ENCODE assay signal across 17 cellular contexts in the genomic region with DNA sequence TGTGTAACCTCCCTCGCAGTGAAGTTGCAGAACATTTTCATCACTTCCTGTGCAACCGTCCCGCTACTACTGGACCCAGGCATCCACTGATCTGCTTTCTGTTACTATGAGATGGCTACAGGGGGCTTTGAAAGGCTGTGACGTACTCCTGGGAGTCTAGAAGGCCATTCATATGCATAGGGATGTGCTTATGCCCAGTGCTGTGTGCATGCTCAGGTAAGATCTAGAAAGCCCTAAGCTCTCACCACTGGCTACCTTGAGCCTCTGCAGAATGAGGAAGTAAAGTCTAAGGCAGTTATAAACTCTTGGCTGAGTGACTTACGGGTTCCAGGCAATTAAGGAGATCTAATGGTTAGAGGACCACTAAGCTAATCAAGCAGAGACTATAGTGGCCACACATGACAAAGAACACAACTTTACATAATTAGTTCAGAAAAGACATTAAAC. TPM values are rescaled to one million over a fixed set of nuclear protein-coding genes. Genes with fewer than 3 reads are reported as not detected.
DNase-seq lines count a peak whose midpoint lies in the region; FAIRE-seq lines count a peak whose summit lies in the region.
"Had no signal": no experiment of that assay in that cellular context is flagged by ENCODE, and none has a peak within 500 bp of the region (broad histone marks: within the 10 kb centered on the region; RNA-seq: fewer than 3 reads in every experiment).

No MANE protein-coding gene starts in this region.

- peaks cover 5 to 31% of the 10 kb centered on the region in 2 donors for H3K4me1 ChIP-seq in small intestine (ENCODE audit: control insufficient read depth in 2 of 2, insufficient read depth in 1 of 2, low read depth in 1 of 2, low read length in 1 of 2)
- H3K4me1 ChIP-seq: ascending aorta had no signal

- H3K27me3 ChIP-seq in small intestine (ENCODE audit: control insufficient read depth in 2 of 2, insufficient read depth in 2 of 2, low read length in 2 of 2): no peaks in the 10 kb centered on the region
- H3K27me3 ChIP-seq: ascending aorta had no signal

- peaks cover 64% of the 10 kb centered on the region for H3K36me3 Mint-ChIP-seq in activated CD4-positive, alpha-beta T cell treated with anti-CD3 and anti-CD28 coated beads, Interleukin-2, amount 10 ng/mL, durations not matched to agents 7 days and 5 days (ENCODE audit: low read depth)
- peaks cover 4% of the 10 kb centered on the region for H3K36me3 Mint-ChIP-seq in activated naive CD8-positive, alpha-beta T cell

- H3K4me1 Mint-ChIP-seq in activated CD4-positive, alpha-beta T cell treated with anti-CD3 and anti-CD28 coated beads, Interleukin-2, amount 10 ng/mL, durations not matched to agents 7 days and 5 days: peaks cover 6% of the 10 kb centered on the region
- H3K4me1 Mint-ChIP-seq in activated naive CD8-positive, alpha-beta T cell (ENCODE audit: low read depth): peaks cover 25% of the 10 kb centered on the region

- no peaks in the 10 kb centered on the region for H3K9me3 ChIP-seq in small intestine (ENCODE audit: control insufficient read depth, low read depth)
- H3K9me3 ChIP-seq: ascending aorta had no signal

- 31 to 64% (median 41%) methylated on average over 5 of the region's 5 CpGs for WGBS in small intestine, 3 donors

- H3K27me3 Mint-ChIP-seq in activated CD4-positive, alpha-beta T cell treated with anti-CD3 and anti-CD28 coated beads, Interleukin-2, amount 10 ng/mL, durations not matched to agents 7 days and 5 days: no peaks in the 10 kb centered on the region
- no peaks in the 10 kb centered on the region for H3K27me3 Mint-ChIP-seq in activated naive CD8-positive, alpha-beta T cell
- H3K27me3 Mint-ChIP-seq: type B pancreatic cell had no signal

- CTCF ChIA-PET in activated CD4-positive, alpha-beta T cell treated with anti-CD3 and anti-CD28 coated beads, Interleukin-2, amount 10 ng/mL, durations not matched to agents 7 days and 5 days (lab: Charles Lee): interaction anchor here (0.7 to 1.4 kb wide), 4 partner anchors 9 to 12 kb away, joined by 3 to 5 read pairs (median 3); partner anchors contain the start of gene HNRNPAB

- no peak for FAIRE-seq in small intestine (lab: Jason Lieb, UNC)
- FAIRE-seq in frontal cortex (lab: Jason Lieb, UNC): no peak
- FAIRE-seq: D721Med, HTR-8/SVneo had no signal

- peaks cover 19 to 21% of the 10 kb centered on the region in 2 donors for H3K36me3 ChIP-seq in small intestine (ENCODE audit: control insufficient read depth in 2 of 2, insufficient read depth in 2 of 2, low read length in 2 of 2)

- H3K27ac ChIP-seq in small intestine (ENCODE audit: low read depth in 1 of 2, low read length in 1 of 2): peak overlapping the region; percentile 84 to 86
- H3K27ac ChIP-seq: ascending aorta had no signal

- POLR2A ChIA-PET in activated CD4-positive, alpha-beta T cell treated with anti-CD3 and anti-CD28 coated beads, Interleukin-2, amount 10 ng/mL, durations not matched to agents 7 days and 5 days (lab: Charles Lee): interaction anchor here (1.3 kb wide), 1 partner anchor 10 kb away, joined by 3 read pairs; no protein-coding TSS in a partner anchor

- no peak overlapping the region for H3K4me3 ChIP-seq in small intestine (ENCODE audit: low read depth in 1 of 2, low read length in 2 of 2)
- H3K4me3 ChIP-seq: ascending aorta had no signal

- no peak overlapping the region for H3K4me3 Mint-ChIP-seq in activated CD4-positive, alpha-beta T cell treated with anti-CD3 and anti-CD28 coated beads, Interleukin-2, amount 10 ng/mL, durations not matched to agents 7 days and 5 days
- H3K4me3 Mint-ChIP-seq in activated naive CD8-positive, alpha-beta T cell: no peak overlapping the region
- H3K4me3 Mint-ChIP-seq: type B pancreatic cell had no signal

- DNase-seq in activated CD4-positive, alpha-beta T cell treated with anti-CD3 and anti-CD28 coated beads, Interleukin-2, amount 10 ng/mL, durations not matched to agents 7 days and 5 days: no peak
- no peak for DNase-seq in activated CD4-positive, alpha-beta T cell treated with anti-CD3 and anti-CD28 coated beads, Interleukin-2, amount 50 U/mL, for 48 hours
- DNase-seq in OCI-M1 (lab: John Stamatoyannopoulos, UW) (peak; percentile 24), small intestine (peak; percentile 66), frontal cortex (ENCODE audit: low spot score in 2 of 2) (no peak), cortex of kidney (lab: John Stamatoyannopoulos, UW) (no peak)
- DNase-seq in central memory CD4-positive, alpha-beta T cell: no peak
- DNase-seq: activated CD8-positive, alpha-beta memory T cell treated with anti-CD3 and anti-CD28 coated beads, Interleukin-2, amount 50 U/mL, for 4 hours; H7; mesenchymal stem cell; NCI-H1105 had no signal

- no peaks in the 10 kb centered on the region for H3K9me3 Mint-ChIP-seq in activated CD4-positive, alpha-beta T cell treated with anti-CD3 and anti-CD28 coated beads, Interleukin-2, amount 10 ng/mL, durations not matched to agents 7 days and 5 days
- no peaks in the 10 kb centered on the region for H3K9me3 Mint-ChIP-seq in activated naive CD8-positive, alpha-beta T cell (ENCODE audit: low read depth)
- H3K9me3 Mint-ChIP-seq: type B pancreatic cell had no signal

- peak overlapping the region; percentile 38 for H3K27ac Mint-ChIP-seq in activated CD4-positive, alpha-beta T cell treated with anti-CD3 and anti-CD28 coated beads, Interleukin-2, amount 10 ng/mL, durations not matched to agents 7 days and 5 days
- H3K27ac Mint-ChIP-seq in activated naive CD8-positive, alpha-beta T cell: peak overlapping the region; percentile 79
- H3K27ac Mint-ChIP-seq: type B pancreatic cell had no signal

RNA-seq across cellular contexts. Expression of gene HNRNPAB, which starts 11.8 kb away (rescaled TPM):
- total RNA-seq in activated CD4-positive, alpha-beta T cell treated with anti-CD3 and anti-CD28 coated beads, Interleukin-2, amount 10 ng/mL, durations not matched to agents 7 days and 5 days: 100 to 1,000 TPM; 185 to 215 TPM
- polyA plus RNA-seq in small intestine: 100 to 1,000 TPM; 147 to 176 (median 172) TPM
- 49.7 TPM for total RNA-seq in frontal cortex

RNA-seq across cellular contexts. Expression of gene PHYKPL, which starts 16.5 kb away (rescaled TPM):
- total RNA-seq in activated CD4-positive, alpha-beta T cell treated with anti-CD3 and anti-CD28 coated beads, Interleukin-2, amount 10 ng/mL, durations not matched to agents 7 days and 5 days: 100 to 1,000 TPM; 126 to 138 TPM
- 100 to 1,000 TPM in 2 of 3 donors, 10 to 100 TPM in 1; 57.7 to 145 (median 115) TPM for polyA plus RNA-seq in small intestine
- 9.0 TPM for total RNA-seq in frontal cortex

RNA-seq across cellular contexts. Expression of gene GMCL2, which starts 28.9 kb away (rescaled TPM):
- total RNA-seq in activated CD4-positive, alpha-beta T cell treated with anti-CD3 and anti-CD28 coated beads, Interleukin-2, amount 10 ng/mL, durations not matched to agents 7 days and 5 days: not detected
- not detected for polyA plus RNA-seq in small intestine
- total RNA-seq in frontal cortex: not detected
- total RNA-seq: A673, ascending aorta, H7 had no signal

Comparison
In these comparisons a context has a peak if more than half of its experiments do, and no peak if none do; other contexts are left out.
1. DNase-seq: peak in OCI-M1 (single experiment) and small intestine (single experiment); none in activated CD4-positive, alpha-beta T cell treated with anti-CD3 and anti-CD28 coated beads, Interleukin-2, amount 10 ng/mL, durations not matched to agents 7 days and 5 days (single experiment), activated CD4-positive, alpha-beta T cell treated with anti-CD3 and anti-CD28 coated beads, Interleukin-2, amount 50 U/mL, for 48 hours (0 of 2), central memory CD4-positive, alpha-beta T cell (single experiment), frontal cortex (0 of 2) and cortex of kidney (single experiment).
2. RNA of gene PHYKPL, which starts 16.5 kb away (total RNA-seq): 126 to 138 TPM in activated CD4-positive, alpha-beta T cell treated with anti-CD3 and anti-CD28 coated beads, Interleukin-2, amount 10 ng/mL, durations not matched to agents 7 days and 5 days; 9.0 TPM in frontal cortex (single experiment); every median in the first group is over 10 times any median in the second.